Comparison of ENCODE assay signal across 1 cellular context in the genomic region with DNA sequence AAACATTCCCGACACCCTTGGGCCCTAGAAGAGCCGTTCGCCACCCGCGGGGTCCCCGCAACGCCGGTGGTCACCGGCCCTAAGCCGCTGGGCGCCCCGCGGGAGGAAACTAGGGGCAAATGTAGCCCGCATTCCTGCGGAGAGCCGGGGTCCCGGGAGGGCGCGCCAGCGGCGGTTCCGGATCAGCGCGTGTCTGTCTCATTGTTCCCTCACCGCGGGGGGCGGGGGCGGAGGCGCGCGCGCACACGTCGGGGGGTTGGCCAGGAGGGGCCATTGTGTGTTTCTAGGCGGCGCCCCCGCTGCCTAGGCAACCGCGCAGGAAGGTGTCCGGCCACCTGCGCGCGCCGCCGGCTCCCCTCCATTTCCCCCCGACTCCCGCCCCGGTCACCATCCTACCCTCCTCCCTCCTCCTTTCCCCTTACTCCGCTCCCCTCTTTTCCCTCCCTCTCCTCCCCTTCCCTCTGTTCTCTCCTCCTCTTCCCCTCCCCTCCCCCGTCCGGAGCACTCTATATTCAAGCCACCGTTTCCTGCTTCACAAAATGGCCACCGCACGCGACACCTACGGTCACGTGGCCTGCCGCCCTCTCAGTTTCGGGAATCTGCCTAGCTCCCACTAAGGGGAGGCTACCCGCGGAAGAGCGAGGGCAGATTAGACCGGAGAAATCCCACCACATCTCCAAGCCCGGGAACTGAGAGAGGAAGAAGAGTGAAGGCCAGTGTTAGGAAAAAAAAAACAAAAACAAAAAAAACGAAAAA.
TF ChIP-seq lines count a peak whose summit lies in the region.

No MANE protein-coding gene starts in this region.

TF ChIP-seq in GM12878, 131 proteins besides CTCF, POLR2A, EP300 and RAD21 (continued from another document):
- TF ChIP-seq RELB (IDR thresholded peaks at IDR 0.05; ENCODE audit: low read depth) (peak; percentile 95), RBBP5 (conservative IDR thresholded peaks at IDR 0.05) (0 out of 2 replicates have a peak, but pooled peaks have one; percentile 26), ZNF217 (IDR thresholded peaks at IDR 0.05) (no peak), NBN (IDR thresholded peaks at IDR 0.05) (peak; percentile 99), MXI1 (IDR thresholded peaks at IDR 0.05; ENCODE audit: low read depth, low read length) (peak; percentile 60; the same call in 1 of the 2 replicates), NR2C1 (IDR thresholded peaks at IDR 0.05) (no peak), MLLT1 (IDR thresholded peaks at IDR 0.05) (peak; percentile 92; the same call in 1 of the 2 replicates), EED (IDR thresholded peaks at IDR 0.05; ENCODE audit: low read depth) (no peak; the same call in none of the 2 replicates), ZNF592 (IDR thresholded peaks at IDR 0.05) (no peak), ATF7 (IDR thresholded peaks at IDR 0.05; ENCODE audit: low read depth) (peak; percentile 44), TAF1 (IDR thresholded peaks at IDR 0.05; ENCODE audit: borderline replicate concordance, low read depth, low read length) (peak; percentile 48)
- TF ChIP-seq, protein P1, sequence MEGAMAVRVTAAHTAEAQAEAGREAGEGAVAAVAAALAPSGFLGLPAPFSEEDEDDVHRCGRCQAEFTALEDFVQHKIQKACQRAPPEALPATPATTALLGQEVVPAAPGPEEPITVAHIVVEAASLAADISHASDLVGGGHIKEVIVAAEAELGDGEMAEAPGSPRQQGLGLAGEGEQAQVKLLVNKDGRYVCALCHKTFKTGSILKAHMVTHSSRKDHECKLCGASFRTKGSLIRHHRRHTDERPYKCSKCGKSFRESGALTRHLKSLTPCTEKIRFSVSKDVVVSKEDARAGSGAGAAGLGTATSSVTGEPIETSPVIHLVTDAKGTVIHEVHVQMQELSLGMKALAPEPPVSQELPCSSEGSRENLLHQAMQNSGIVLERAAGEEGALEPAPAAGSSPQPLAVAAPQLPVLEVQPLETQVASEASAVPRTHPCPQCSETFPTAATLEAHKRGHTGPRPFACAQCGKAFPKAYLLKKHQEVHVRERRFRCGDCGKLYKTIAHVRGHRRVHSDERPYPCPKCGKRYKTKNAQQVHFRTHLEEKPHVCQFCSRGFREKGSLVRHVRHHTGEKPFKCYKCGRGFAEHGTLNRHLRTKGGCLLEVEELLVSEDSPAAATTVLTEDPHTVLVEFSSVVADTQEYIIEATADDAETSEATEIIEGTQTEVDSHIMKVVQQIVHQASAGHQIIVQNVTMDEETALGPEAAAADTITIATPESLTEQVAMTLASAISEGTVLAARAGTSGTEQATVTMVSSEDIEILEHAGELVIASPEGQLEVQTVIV (IDR thresholded peaks at IDR 0.05; ENCODE audit: borderline replicate concordance, partially characterized antibody), result peak; percentile 80
- TF ChIP-seq, protein P2, sequence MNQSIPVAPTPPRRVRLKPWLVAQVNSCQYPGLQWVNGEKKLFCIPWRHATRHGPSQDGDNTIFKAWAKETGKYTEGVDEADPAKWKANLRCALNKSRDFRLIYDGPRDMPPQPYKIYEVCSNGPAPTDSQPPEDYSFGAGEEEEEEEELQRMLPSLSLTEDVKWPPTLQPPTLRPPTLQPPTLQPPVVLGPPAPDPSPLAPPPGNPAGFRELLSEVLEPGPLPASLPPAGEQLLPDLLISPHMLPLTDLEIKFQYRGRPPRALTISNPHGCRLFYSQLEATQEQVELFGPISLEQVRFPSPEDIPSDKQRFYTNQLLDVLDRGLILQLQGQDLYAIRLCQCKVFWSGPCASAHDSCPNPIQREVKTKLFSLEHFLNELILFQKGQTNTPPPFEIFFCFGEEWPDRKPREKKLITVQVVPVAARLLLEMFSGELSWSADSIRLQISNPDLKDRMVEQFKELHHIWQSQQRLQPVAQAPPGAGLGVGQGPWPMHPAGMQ (IDR thresholded peaks at IDR 0.05; ENCODE audit: borderline replicate concordance), result no peak
- TF ChIP-seq, protein P3, sequence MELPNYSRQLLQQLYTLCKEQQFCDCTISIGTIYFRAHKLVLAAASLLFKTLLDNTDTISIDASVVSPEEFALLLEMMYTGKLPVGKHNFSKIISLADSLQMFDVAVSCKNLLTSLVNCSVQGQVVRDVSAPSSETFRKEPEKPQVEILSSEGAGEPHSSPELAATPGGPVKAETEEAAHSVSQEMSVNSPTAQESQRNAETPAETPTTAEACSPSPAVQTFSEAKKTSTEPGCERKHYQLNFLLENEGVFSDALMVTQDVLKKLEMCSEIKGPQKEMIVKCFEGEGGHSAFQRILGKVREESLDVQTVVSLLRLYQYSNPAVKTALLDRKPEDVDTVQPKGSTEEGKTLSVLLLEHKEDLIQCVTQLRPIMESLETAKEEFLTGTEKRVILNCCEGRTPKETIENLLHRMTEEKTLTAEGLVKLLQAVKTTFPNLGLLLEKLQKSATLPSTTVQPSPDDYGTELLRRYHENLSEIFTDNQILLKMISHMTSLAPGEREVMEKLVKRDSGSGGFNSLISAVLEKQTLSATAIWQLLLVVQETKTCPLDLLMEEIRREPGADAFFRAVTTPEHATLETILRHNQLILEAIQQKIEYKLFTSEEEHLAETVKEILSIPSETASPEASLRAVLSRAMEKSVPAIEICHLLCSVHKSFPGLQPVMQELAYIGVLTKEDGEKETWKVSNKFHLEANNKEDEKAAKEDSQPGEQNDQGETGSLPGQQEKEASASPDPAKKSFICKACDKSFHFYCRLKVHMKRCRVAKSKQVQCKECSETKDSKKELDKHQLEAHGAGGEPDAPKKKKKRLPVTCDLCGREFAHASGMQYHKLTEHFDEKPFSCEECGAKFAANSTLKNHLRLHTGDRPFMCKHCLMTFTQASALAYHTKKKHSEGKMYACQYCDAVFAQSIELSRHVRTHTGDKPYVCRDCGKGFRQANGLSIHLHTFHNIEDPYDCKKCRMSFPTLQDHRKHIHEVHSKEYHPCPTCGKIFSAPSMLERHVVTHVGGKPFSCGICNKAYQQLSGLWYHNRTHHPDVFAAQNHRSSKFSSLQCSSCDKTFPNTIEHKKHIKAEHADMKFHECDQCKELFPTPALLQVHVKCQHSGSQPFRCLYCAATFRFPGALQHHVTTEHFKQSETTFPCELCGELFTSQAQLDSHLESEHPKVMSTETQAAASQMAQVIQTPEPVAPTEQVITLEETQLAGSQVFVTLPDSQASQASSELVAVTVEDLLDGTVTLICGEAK (IDR thresholded peaks at IDR 0.05; ENCODE audit: borderline replicate concordance), result peak; percentile 61; the same call in 1 of the 2 replicates
